17 cellular contexts compared by ENCODE assay signal in genomic region chr2:200435379-200435778, GRCh38.
DNase-seq lines count a peak whose midpoint lies in the region; TF ChIP-seq lines count a peak whose summit lies in the region.
"Had no signal": no experiment of that assay in that cellular context is flagged by ENCODE, and none has a peak within 500 bp of the region (broad histone marks: within the 10 kb centered on the region; RNA-seq: fewer than 3 reads in every experiment).

No MANE protein-coding gene starts in this region.

- H2AFZ ChIP-seq in osteoblast (ENCODE audit: low read length) (no peak overlapping the region), hepatocyte (no peak overlapping the region)

- no peak for TF ChIP-seq POLR2A in spleen (IDR thresholded peaks at IDR 0.05)

- H3K9me3 ChIP-seq in osteoblast (ENCODE audit: low read depth, low read length) (no peaks in the 10 kb centered on the region), hepatocyte (ENCODE audit: low read depth) (no peaks in the 10 kb centered on the region), spleen (no peaks in the 10 kb centered on the region)
- H3K9me3 ChIP-seq: A549, BE2C had no signal

- peaks cover 22% of the 10 kb centered on the region for H3K4me1 ChIP-seq in osteoblast (ENCODE audit: insufficient read depth, low read length)
- no peaks in the 10 kb centered on the region for H3K4me1 ChIP-seq in hepatocyte (ENCODE audit: insufficient read depth)
- no peaks in the 10 kb centered on the region for H3K4me1 ChIP-seq in spleen
- H3K4me1 ChIP-seq: A549 had no signal

- H3K36me3 ChIP-seq in osteoblast (ENCODE audit: insufficient read depth, low read length): peaks cover 10% of the 10 kb centered on the region
- no peaks in the 10 kb centered on the region for H3K36me3 ChIP-seq in hepatocyte (replicated peaks; ENCODE audit: insufficient read depth, low read depth)
- H3K36me3 ChIP-seq in spleen: peaks cover 0 to 11% (median 0%) of the 10 kb centered on the region in 6 donors

- no peak overlapping the region for H3K4me2 ChIP-seq in osteoblast (ENCODE audit: insufficient read depth, low read length)
- H3K4me2 ChIP-seq in hepatocyte: no peak overlapping the region
- H3K4me2 ChIP-seq: A549 had no signal

- H3K27me3 ChIP-seq in osteoblast (ENCODE audit: insufficient read depth, low read length) (no peaks in the 10 kb centered on the region), hepatocyte (no peaks in the 10 kb centered on the region), spleen (replicated peaks in 1 of 7) (no peaks in the 10 kb centered on the region)
- H3K27me3 ChIP-seq: BE2C had no signal

- intact Hi-C loops in spleen (cut with DNase I; ENCODE audit: low total_unique reads): no loop called here

- WGBS in hepatocyte (ENCODE audit: low lambda C conversion rate, missing lambda C conversion rate): 86% methylated on average over 4 of the region's 4 CpGs
- 81 to 96% (median 93%) methylated on average over 4 of the region's 4 CpGs for WGBS in spleen, 5 donors

- TF ChIP-seq CTCF in AG10803 (conservative IDR thresholded peaks at IDR 0.05; ENCODE audit: low read length) (no peak), choroid plexus epithelial cell (conservative IDR thresholded peaks at IDR 0.05; ENCODE audit: low read depth, low read length) (no peak), osteoblast (IDR thresholded peaks at IDR 0.05; ENCODE audit: extremely low read depth, low read depth, low read length) (no peak), hepatocyte (IDR thresholded peaks at IDR 0.05; ENCODE audit: poor library complexity) (no peak), spleen (IDR thresholded peaks at IDR 0.05 in 8 of 11, conservative IDR thresholded peaks at IDR 0.05 in 3 of 11) (no peak)

- peak overlapping the region; percentile 40 for H3K27ac ChIP-seq in osteoblast (ENCODE audit: low read depth, low read length)
- no peak overlapping the region for H3K27ac ChIP-seq in hepatocyte
- no peak overlapping the region for H3K27ac ChIP-seq in spleen
- H3K27ac ChIP-seq: A549 had no signal

- no peaks in the 10 kb centered on the region for H3K9me2 ChIP-seq in hepatocyte (replicated peaks; ENCODE audit: insufficient read depth)

- H4K20me1 ChIP-seq in osteoblast (ENCODE audit: insufficient read depth, low read length) (no peaks in the 10 kb centered on the region), hepatocyte (ENCODE audit: insufficient read depth, poor library complexity, severe bottlenecking) (no peaks in the 10 kb centered on the region)

- H3K79me2 ChIP-seq in osteoblast (ENCODE audit: insufficient read depth, low read length) (no peaks in the 10 kb centered on the region), hepatocyte (no peaks in the 10 kb centered on the region)

- DNase-seq in AG10803 (ENCODE audit: low read depth) (peak; percentile 43), HS-5 (ENCODE audit: low read depth) (peak; percentile 39), choroid plexus epithelial cell (ENCODE audit: low read depth) (peak; percentile 35), osteoblast (ENCODE audit: insufficient read length, low spot score, missing footprints) (no peak), hepatocyte (ENCODE audit: low spot score) (no peak), COLO668 (lab: John Stamatoyannopoulos, UW; ENCODE audit: unreplicated experiment) (no peak), spleen (no peak)
- DNase-seq: BE2C; CD4-positive, alpha-beta memory T cell; GOT3; Kasumi-1; NCI-H1105 treated with DMSO at 0.1 percent for 48 hours; NCI-H1930; NCI-H2171 treated with DMSO at 0.1 percent for 48 hours; NCI-H524; SIG-M5 had no signal

- H3K4me3 ChIP-seq in AG10803 (ENCODE audit: low read length) (no peak overlapping the region), choroid plexus epithelial cell (ENCODE audit: low read depth, low read length) (no peak overlapping the region), osteoblast (ENCODE audit: insufficient read depth, low read length) (no peak overlapping the region), hepatocyte (no peak overlapping the region), spleen (no peak overlapping the region)
- H3K4me3 ChIP-seq: A549 had no signal

Comparison
In these comparisons a context has a peak if more than half of its experiments do, and no peak if none do; other contexts are left out.
1. DNase-seq: peak in AG10803 (single experiment), HS-5 (single experiment) and choroid plexus epithelial cell (single experiment); none in osteoblast (single experiment), hepatocyte (single experiment), COLO668 (single experiment) and spleen (single experiment).